Comparison of ENCODE assay signal across 8 cellular contexts in genomic region chr4:128286474-128287158, GRCh38. TPM values are rescaled to one million over a fixed set of nuclear protein-coding genes. Genes with fewer than 3 reads are reported as not detected.
DNase-seq lines count a peak whose midpoint lies in the region; ATAC-seq and TF ChIP-seq lines count a peak whose summit lies in the region.

No MANE protein-coding gene starts in this region.

- ATAC-seq in heart right ventricle (no peak), left cardiac atrium (no peak), HG02798 (IDR thresholded peaks at IDR 0.05; ENCODE audit: poor library complexity, unreplicated experiment) (peak; percentile 14)

- intact Hi-C loops in heart right ventricle (cut with DNase I) (loop anchor here in 5 of 10 donors (5.0 to 10.0 kb wide), 7 partner anchors 71 to 808 kb away; partner anchors contain the start of genes C4orf33 (in 2 of the 5), SCLT1 (in 2 of the 5) and LARP1B (in 1 of the 5)), left cardiac atrium (cut with DNase I) (loop anchor here in 1 of 2 donors (10.0 kb wide), 1 partner anchor 68 kb away; no protein-coding TSS in a partner anchor), adrenal gland (cut with DNase I) (no loop called here)

- peak in 1 of 2 donors; percentile 63 for TF ChIP-seq POLR2A in adrenal gland (IDR thresholded peaks at IDR 0.05)

- peaks cover 0 to 8% (median 0%) of the 10 kb centered on the region in 9 donors for H3K36me3 ChIP-seq in heart right ventricle
- H3K36me3 ChIP-seq in adrenal gland (replicated peaks in 1 of 2): no peaks in the 10 kb centered on the region

- no peak for TF ChIP-seq CTCF in heart right ventricle (IDR thresholded peaks at IDR 0.05)
- no peak for TF ChIP-seq CTCF in adrenal gland (IDR thresholded peaks at IDR 0.05)

- DNase-seq in heart right ventricle (no peak), left cardiac atrium (no peak), NCI-H82 treated with DMSO at 0.1 percent for 48 hours (lab: John Stamatoyannopoulos, UW; ENCODE audit: unreplicated experiment) (peak; percentile 20), adrenal gland (peak in 1 of 7 donors; percentile 29), iPS-NIHi7 (ENCODE audit: extremely low spot score) (peak; percentile 24), Ammon's horn (ENCODE audit: low spot score) (no peak)
- DNase-seq in stimulated activated CD4-positive, alpha-beta T cell treated with anti-CD3 and anti-CD28 coated beads, Interleukin-2, amount 100 ng/mL, for 4 hours (ENCODE audit: low read depth): peak; percentile 12

- no peaks in the 10 kb centered on the region for H3K9me3 ChIP-seq in heart right ventricle
- no peaks in the 10 kb centered on the region for H3K9me3 ChIP-seq in adrenal gland (replicated peaks in 1 of 3)

- H3K27me3 ChIP-seq in heart right ventricle: no peaks in the 10 kb centered on the region
- no peaks in the 10 kb centered on the region for H3K27me3 ChIP-seq in adrenal gland

- peak overlapping the region in 9 of 10 donors; percentile 82 to 97 (median 95) for H3K27ac ChIP-seq in heart right ventricle
- H3K27ac ChIP-seq in adrenal gland: peak overlapping the region; percentile 33 to 97 (median 94)

- H3K4me1 ChIP-seq in heart right ventricle (peaks cover 0 to 57% (median 41%) of the 10 kb centered on the region in 9 donors), adrenal gland (replicated peaks in 1 of 2) (peaks cover 17 to 36% of the 10 kb centered on the region in 2 donors)

- peak overlapping the region; percentile 67 to 93 (median 79) for H3K4me3 ChIP-seq in heart right ventricle
- H3K4me3 ChIP-seq in adrenal gland: peak overlapping the region; percentile 14 to 91 (median 60)

- WGBS in heart right ventricle, 2 donors: 2% methylated on average over 14 of the region's 14 CpGs
- WGBS in adrenal gland, 4 donors: 2% methylated on average over 14 of the region's 14 CpGs

RNA-seq across cellular contexts. Expression of gene PGRMC2, which starts 1.0 kb away (rescaled TPM):
- total RNA-seq in heart right ventricle (10 to 100 TPM; 47.8 to 78.9 (median 71.5) TPM), left cardiac atrium (10 to 100 TPM; 64.6 to 73.1 TPM), adrenal gland (10 to 100 TPM; 23.5 to 97.8 (median 54.2) TPM)
- polyA plus RNA-seq in heart right ventricle (10 to 100 TPM; 26.0 to 48.9 TPM), adrenal gland (100 to 1,000 TPM in 1 of 3 donors, 10 to 100 TPM in 2; 22.9 to 152 (median 25.7) TPM)

Comparison
In these comparisons a context has a peak if more than half of its experiments do, and no peak if none do; other contexts are left out.
1. DNase-seq: peak in NCI-H82 treated with DMSO at 0.1 percent for 48 hours (single experiment), iPS-NIHi7 (single experiment) and stimulated activated CD4-positive, alpha-beta T cell treated with anti-CD3 and anti-CD28 coated beads, Interleukin-2, amount 100 ng/mL, for 4 hours (single experiment); none in heart right ventricle (0 of 2), left cardiac atrium (single experiment) and Ammon's horn (single experiment).